In genomic region chr11:4546876-4547275, GRCh38 we compare ENCODE assay signal across 30 cellular contexts. TPM values are rescaled to one million over a fixed set of nuclear protein-coding genes. Genes with fewer than 3 reads are reported as not detected.
"Had no signal": no experiment of that assay in that cellular context is flagged by ENCODE, and none has a peak within 500 bp of the region (broad histone marks: within the 10 kb centered on the region; RNA-seq: fewer than 3 reads in every experiment).

No MANE protein-coding gene starts in this region.

- H3K27ac ChIP-seq: gastroesophageal sphincter, neutrophil, ovary, prostate gland, suprapubic skin, tibial artery had no signal

- H3K4me3 Mint-ChIP-seq: activated CD4-positive, alpha-beta memory T cell treated with anti-CD3 and anti-CD28 coated beads, Interleukin-2, amount 10 ng/mL, durations not matched to agents 7 days and 5 days; activated CD4-positive, alpha-beta T cell treated with anti-CD3 and anti-CD28 coated beads, Interleukin-2, amount 10 ng/mL, durations not matched to agents 7 days and 5 days; activated naive CD4-positive, alpha-beta T cell treated with anti-CD3 and anti-CD28 coated beads, Interleukin-2, amount 50 U/mL, for 24 hours; activated naive CD8-positive, alpha-beta T cell treated with anti-CD3 and anti-CD28 coated beads, Interleukin-2, amount 50 U/mL, for 24 hours; central memory CD8-positive, alpha-beta T cell; immature natural killer cell; naive B cell; nephron progenitor cell; WTC11 had no signal

- H3K9me3 ChIP-seq: neutrophil, ovary, prostate gland, suprapubic skin had no signal

- H3K9me3 Mint-ChIP-seq: activated CD4-positive, alpha-beta memory T cell treated with anti-CD3 and anti-CD28 coated beads, Interleukin-2, amount 10 ng/mL, durations not matched to agents 7 days and 5 days; activated CD4-positive, alpha-beta T cell treated with anti-CD3 and anti-CD28 coated beads, Interleukin-2, amount 10 ng/mL, durations not matched to agents 7 days and 5 days; activated naive CD4-positive, alpha-beta T cell treated with anti-CD3 and anti-CD28 coated beads, Interleukin-2, amount 50 U/mL, for 24 hours; activated naive CD8-positive, alpha-beta T cell treated with anti-CD3 and anti-CD28 coated beads, Interleukin-2, amount 50 U/mL, for 24 hours; activated T-helper 2 cell treated with anti-CD3 and anti-CD28 coated beads, Interferon-gamma antibody, Interleukin-2, Interleukin-4, amounts not matched to agents 10 μg/mL and 5 μg/mL and 100 μg/mL, durations not matched to agents 14 hours and 24 hours and 36 hours; central memory CD8-positive, alpha-beta T cell; immature natural killer cell had no signal

- H3K27me3 ChIP-seq: gastroesophageal sphincter, ovary, suprapubic skin, tibial artery had no signal

- H3K4me1 Mint-ChIP-seq: activated CD4-positive, alpha-beta memory T cell treated with anti-CD3 and anti-CD28 coated beads, Interleukin-2, amount 10 ng/mL, durations not matched to agents 7 days and 5 days; activated CD4-positive, alpha-beta T cell treated with anti-CD3 and anti-CD28 coated beads, Interleukin-2, amount 10 ng/mL, durations not matched to agents 7 days and 5 days; activated naive CD4-positive, alpha-beta T cell treated with anti-CD3 and anti-CD28 coated beads, Interleukin-2, amount 50 U/mL, for 24 hours; activated naive CD8-positive, alpha-beta T cell treated with anti-CD3 and anti-CD28 coated beads, Interleukin-2, amount 50 U/mL, for 24 hours; central memory CD8-positive, alpha-beta T cell; immature natural killer cell; naive B cell; nephron progenitor cell; WTC11 had no signal

- H3K36me3 Mint-ChIP-seq: activated naive CD4-positive, alpha-beta T cell treated with anti-CD3 and anti-CD28 coated beads, Interleukin-2, amount 50 U/mL, for 24 hours; immature natural killer cell; naive B cell; WTC11 had no signal

- H3K4me3 ChIP-seq: gastroesophageal sphincter, ovary, prostate gland, suprapubic skin, tibial artery had no signal

- H3K27ac Mint-ChIP-seq: activated CD4-positive, alpha-beta memory T cell treated with anti-CD3 and anti-CD28 coated beads, Interleukin-2, amount 10 ng/mL, durations not matched to agents 7 days and 5 days; activated CD4-positive, alpha-beta T cell treated with anti-CD3 and anti-CD28 coated beads, Interleukin-2, amount 10 ng/mL, durations not matched to agents 7 days and 5 days; activated naive CD4-positive, alpha-beta T cell treated with anti-CD3 and anti-CD28 coated beads, Interleukin-2, amount 50 U/mL, for 24 hours; activated naive CD8-positive, alpha-beta T cell treated with anti-CD3 and anti-CD28 coated beads, Interleukin-2, amount 50 U/mL, for 24 hours; activated T-helper 2 cell treated with anti-CD3 and anti-CD28 coated beads, Interferon-gamma antibody, Interleukin-2, Interleukin-4, amounts not matched to agents 10 μg/mL and 5 μg/mL and 100 μg/mL, durations not matched to agents 14 hours and 24 hours and 36 hours; immature natural killer cell; naive B cell; nephron progenitor cell; WTC11 had no signal

- ATAC-seq: activated naive CD8-positive, alpha-beta T cell treated with anti-CD3 and anti-CD28 coated beads, Interleukin-2, amount 50 U/mL, for 24 hours; gastroesophageal sphincter; left ventricle myocardium superior; WTC11 had no signal

- H3K36me3 ChIP-seq: gastroesophageal sphincter, neutrophil, ovary, prostate gland, suprapubic skin, tibial artery had no signal

- H3K4me1 ChIP-seq: gastroesophageal sphincter, prostate gland, suprapubic skin, tibial artery had no signal

- DNase-seq: activated CD4-positive, alpha-beta memory T cell treated with anti-CD3 and anti-CD28 coated beads, Interleukin-2, amount 10 ng/mL, durations not matched to agents 7 days and 5 days; activated CD4-positive, alpha-beta T cell treated with anti-CD3 and anti-CD28 coated beads for 1 hour; activated CD4-positive, alpha-beta T cell treated with anti-CD3 and anti-CD28 coated beads, Interleukin-2, amount 10 ng/mL, durations not matched to agents 7 days and 5 days; activated naive CD8-positive, alpha-beta T cell treated with anti-CD3 and anti-CD28 coated beads, Interleukin-2, amount 50 U/mL, for 24 hours; activated T-cell treated with anti-CD3 and anti-CD28 coated beads, Interleukin-2, amount 50 U/mL, for 48 hours; amygdala; dermis blood vessel endothelial cell; effector CD8-positive, alpha-beta T cell; erythroblast; hippocampal formation; immature natural killer cell; kidney glomerular epithelial cell; left ventricle myocardium superior; mammary epithelial cell; naive B cell; nephron progenitor cell; ovary; stimulated activated naive CD4-positive, alpha-beta T cell; T-helper 2 cell; tibial artery had no signal

RNA-seq across cellular contexts. Expression of gene OR52M1, which starts 1.9 kb away (rescaled TPM):
- total RNA-seq: activated CD4-positive, alpha-beta memory T cell treated with anti-CD3 and anti-CD28 coated beads, Interleukin-2, amount 10 ng/mL, durations not matched to agents 7 days and 5 days; activated CD4-positive, alpha-beta T cell treated with anti-CD3 and anti-CD28 coated beads, Interleukin-2, amount 10 ng/mL, durations not matched to agents 7 days and 5 days; activated T-helper 2 cell treated with anti-CD3 and anti-CD28 coated beads, Interferon-gamma antibody, Interleukin-2, Interleukin-4, amounts not matched to agents 10 μg/mL and 5 μg/mL and 100 μg/mL, durations not matched to agents 14 hours and 24 hours and 36 hours; bronchial epithelial cell; dermis blood vessel endothelial cell; gastroesophageal sphincter; left ventricle myocardium superior; mammary epithelial cell; ovary; prostate gland; suprapubic skin; ureter; WTC11 had no signal
- polyA plus RNA-seq: immature natural killer cell, mammary epithelial cell, ovary had no signal

RNA-seq across cellular contexts. Expression of gene OR52I2, which starts 34.7 kb away (rescaled TPM):
- total RNA-seq: activated CD4-positive, alpha-beta memory T cell treated with anti-CD3 and anti-CD28 coated beads, Interleukin-2, amount 10 ng/mL, durations not matched to agents 7 days and 5 days; activated CD4-positive, alpha-beta T cell treated with anti-CD3 and anti-CD28 coated beads, Interleukin-2, amount 10 ng/mL, durations not matched to agents 7 days and 5 days; activated T-helper 2 cell treated with anti-CD3 and anti-CD28 coated beads, Interferon-gamma antibody, Interleukin-2, Interleukin-4, amounts not matched to agents 10 μg/mL and 5 μg/mL and 100 μg/mL, durations not matched to agents 14 hours and 24 hours and 36 hours; bronchial epithelial cell; dermis blood vessel endothelial cell; gastroesophageal sphincter; left ventricle myocardium superior; mammary epithelial cell; ovary; prostate gland; suprapubic skin; ureter; WTC11 had no signal
- polyA plus RNA-seq: immature natural killer cell, mammary epithelial cell, ovary had no signal

RNA-seq across cellular contexts. Expression of gene OR52I1, which starts 47.0 kb away (rescaled TPM):
- total RNA-seq: activated CD4-positive, alpha-beta memory T cell treated with anti-CD3 and anti-CD28 coated beads, Interleukin-2, amount 10 ng/mL, durations not matched to agents 7 days and 5 days; activated CD4-positive, alpha-beta T cell treated with anti-CD3 and anti-CD28 coated beads, Interleukin-2, amount 10 ng/mL, durations not matched to agents 7 days and 5 days; activated T-helper 2 cell treated with anti-CD3 and anti-CD28 coated beads, Interferon-gamma antibody, Interleukin-2, Interleukin-4, amounts not matched to agents 10 μg/mL and 5 μg/mL and 100 μg/mL, durations not matched to agents 14 hours and 24 hours and 36 hours; bronchial epithelial cell; dermis blood vessel endothelial cell; gastroesophageal sphincter; left ventricle myocardium superior; mammary epithelial cell; ovary; prostate gland; suprapubic skin; ureter; WTC11 had no signal
- polyA plus RNA-seq: mammary epithelial cell, ovary had no signal
